Comparison of ENCODE assay signal across 8 cellular contexts in the genomic region with DNA sequence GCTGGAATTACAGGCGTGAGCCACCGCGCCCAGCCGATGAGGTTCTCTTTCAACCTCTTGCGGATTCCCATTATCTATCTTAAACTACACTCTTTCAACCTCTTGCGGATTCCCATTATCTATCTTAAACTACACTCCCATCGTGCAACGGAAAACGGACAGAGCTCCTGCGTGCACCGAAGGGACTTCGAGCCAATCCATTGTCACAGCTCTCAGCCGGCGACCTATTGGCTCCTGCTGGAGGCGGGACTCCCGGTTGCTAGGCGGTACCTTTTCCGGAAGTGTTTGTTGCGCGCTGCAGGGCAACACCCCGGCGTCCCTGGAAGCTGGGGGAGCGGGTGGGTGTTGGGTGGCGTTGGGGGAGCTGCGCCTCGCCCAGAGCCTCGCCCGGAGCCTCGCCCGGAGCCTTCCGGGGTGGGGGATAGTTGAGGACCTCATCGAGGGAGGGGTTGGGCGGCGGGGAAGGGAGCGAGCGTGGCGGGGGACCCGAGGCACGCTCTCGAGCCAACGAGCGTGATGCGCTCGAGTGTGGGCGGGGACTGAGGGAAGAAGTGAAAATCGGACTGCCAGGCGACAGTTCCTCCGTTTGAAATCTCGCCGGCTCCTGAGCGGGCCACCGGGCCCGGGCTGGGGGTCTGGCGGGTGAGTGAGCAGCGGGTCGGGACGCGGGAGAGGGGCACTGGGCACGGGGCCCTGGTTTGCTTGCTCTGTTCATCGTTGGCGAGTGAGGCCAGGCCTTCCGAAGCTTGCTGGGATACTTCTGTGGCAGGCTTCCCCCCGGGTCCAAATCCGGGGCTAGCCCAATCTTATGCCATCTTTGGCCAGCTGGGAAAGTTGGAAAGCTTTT. TPM values are rescaled to one million over a fixed set of nuclear protein-coding genes. Genes with fewer than 3 reads are reported as not detected.
DNase-seq lines count a peak whose midpoint lies in the region; ATAC-seq and TF ChIP-seq lines count a peak whose summit lies in the region.

A gene (plus strand): TSS at position 288 of the 847 bp plus-strand sequence. CDS start 10,733 bp downstream, outside the sequence.

- H3K4me3 ChIP-seq in AG04449 (ENCODE audit: low read depth, low read length) (peak within 1 kb of the TSS; percentile 85), WI38 (ENCODE audit: low read depth, low read length) (peak within 1 kb of the TSS; percentile 86), cardiac fibroblast (replicated peaks in 1 of 2; ENCODE audit: low read depth in 2 of 2, low read length in 2 of 2) (peak within 1 kb of the TSS; percentile 77 to 82)

- ATAC-seq in GM18907 (IDR thresholded peaks at IDR 0.05; ENCODE audit: unreplicated experiment): peak; percentile 97
- peak; percentile 95 for ATAC-seq in HG03159 (IDR thresholded peaks at IDR 0.05; ENCODE audit: unreplicated experiment)

- POLR2A ChIA-PET in AG04449 (lab: Yijun Ruan, JAX): interaction anchor here (0.5 to 1.7 kb wide), 11 partner anchors 9 to 106 kb away, joined by 3 to 9 read pairs (median 3); no protein-coding TSS in a partner anchor

- peaks cover 0 to 5% (median 0%) of the 10 kb centered on the region in 3 donors for H3K36me3 Mint-ChIP-seq in immature natural killer cell

- H3K9me3 Mint-ChIP-seq in immature natural killer cell: no peaks in the 10 kb centered on the region

- DNase-seq in AG04449 (ENCODE audit: low read depth, low spot score) (peak; percentile 82), NCI-H2227 treated with DMSO at 0.1 percent for 48 hours (lab: John Stamatoyannopoulos, UW) (peak; percentile 92), cardiac fibroblast (ENCODE audit: low read depth in 2 of 2) (peak; percentile 97 to 98), immature natural killer cell (peak; percentile 91 to 93 (median 92)), smooth muscle cell of the brain vasculature (ENCODE audit: low read depth, low spot score) (peak; percentile 88)

- H3K27me3 Mint-ChIP-seq in immature natural killer cell (ENCODE audit: low read depth in 3 of 3): no peaks in the 10 kb centered on the region

- H3K4me3 Mint-ChIP-seq in immature natural killer cell: peak within 1 kb of the TSS in 2 of 5 donors; percentile 52 to 69

- peak within 1 kb of the TSS in 2 of 6 donors; percentile 38 to 70 for H3K27ac Mint-ChIP-seq in immature natural killer cell

- CTCF ChIA-PET in AG04449 (lab: Yijun Ruan, JAX): interaction anchor here (1.0 to 3.0 kb wide), 6 partner anchors 11 to 102 kb away, joined by 3 to 9 read pairs (median 5); a partner anchor contains a TSS

- peaks cover 2 to 10% of the 10 kb centered on the region in 2 donors for H3K4me1 Mint-ChIP-seq in immature natural killer cell

- TF ChIP-seq CTCF in AG04449 (IDR thresholded peaks at IDR 0.05; ENCODE audit: insufficient read depth, low read length, missing control alignments): no peak
- no peak for TF ChIP-seq CTCF in WI38 (IDR thresholded peaks at IDR 0.05; ENCODE audit: low read depth, low read length)
- TF ChIP-seq CTCF in cardiac fibroblast (IDR thresholded peaks at IDR 0.05; ENCODE audit: low read depth, low read length): no peak

RNA-seq across cellular contexts. Expression of the gene that starts here (rescaled TPM):
- polyA plus RNA-seq in immature natural killer cell: 10 to 100 TPM in 2 of 3 donors, 1 to 10 TPM in 1; 5.6 to 20.5 (median 11.8) TPM

Comparison
In these comparisons a context has a peak if more than half of its experiments do, and no peak if none do; other contexts are left out.
1. Peak in every context shown above with its lines: DNase-seq, ATAC-seq and H3K4me3 ChIP-seq.